ENCODE assay signal across 8 cellular contexts in genomic region chr19:15954820-15955219, GRCh38. TPM values are rescaled to one million over a fixed set of nuclear protein-coding genes. Genes with fewer than 3 reads are reported as not detected.
"Had no signal": no experiment of that assay in that cellular context is flagged by ENCODE, and none has a peak within 500 bp of the region (broad histone marks: within the 10 kb centered on the region; RNA-seq: fewer than 3 reads in every experiment).

No MANE protein-coding gene starts in this region.

- ATAC-seq: GM23338 had no signal

- H3K4me2 ChIP-seq: GM23338 had no signal

- H3K4me3 ChIP-seq: GM23338 had no signal

- DNase-seq: H9, HCEC 1CT had no signal

- H2AFZ ChIP-seq: GM23338 had no signal

- FAIRE-seq: H1, H54, HTR-8/SVneo had no signal

RNA-seq across cellular contexts. Expression of gene OR10H4, which starts 6.0 kb away (rescaled TPM):
- total RNA-seq: GM23338, H1, H9, HT-29 had no signal
- polyA plus RNA-seq: GM23338, H1, IgD-negative memory B cell had no signal

RNA-seq across cellular contexts. Expression of gene CYP4F11, which starts 20.5 kb away (rescaled TPM):
- total RNA-seq: GM23338, H1, H9 had no signal
- polyA plus RNA-seq: GM23338, H1, IgD-negative memory B cell had no signal

RNA-seq across cellular contexts. Expression of gene CYP4F2, which starts 56.9 kb away (rescaled TPM):
- total RNA-seq: GM23338, H1, H9, HT-29 had no signal
- polyA plus RNA-seq: GM23338, H1, IgD-negative memory B cell had no signal
